In the genomic region with DNA sequence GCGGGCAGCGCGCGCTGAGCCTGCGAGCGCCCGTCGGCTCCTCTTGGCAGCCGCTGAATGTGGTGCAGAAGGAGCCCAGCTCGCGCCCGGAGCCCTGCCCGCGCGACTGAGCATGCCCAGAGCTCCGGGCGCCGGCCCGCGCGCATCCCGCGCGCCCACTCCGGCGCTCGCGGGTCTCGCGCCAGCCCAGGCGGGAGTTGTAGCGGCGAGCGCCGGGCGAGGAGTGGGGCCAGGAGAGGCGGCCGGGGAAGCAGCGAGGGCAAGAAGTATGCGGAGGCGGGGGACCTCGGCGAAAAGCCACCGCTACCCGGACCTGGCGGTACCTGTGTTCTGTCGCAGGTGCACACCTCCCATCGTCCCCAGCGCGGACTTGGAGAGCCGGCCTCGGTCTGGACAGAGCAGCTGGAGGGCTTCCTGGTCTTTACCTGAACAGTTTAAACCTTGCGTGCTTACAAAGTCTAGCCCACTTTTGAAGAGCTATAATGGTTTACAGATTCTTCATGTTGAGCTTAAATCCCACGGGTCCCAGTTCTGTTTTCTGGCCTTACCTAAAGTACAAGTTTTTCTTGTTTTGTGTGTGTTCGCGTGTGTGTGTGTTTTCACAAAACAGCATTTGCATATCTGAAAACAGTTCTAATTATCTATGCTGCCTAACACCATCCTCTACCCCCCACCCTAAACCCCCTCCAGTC, we compare ENCODE assay signal across 8 cellular contexts. TPM values are rescaled to one million over a fixed set of nuclear protein-coding genes. Genes with fewer than 3 reads are reported as not detected.
DNase-seq lines count a peak whose midpoint lies in the region; ATAC-seq, FAIRE-seq and TF ChIP-seq lines count a peak whose summit lies in the region.

DDAH1 (minus strand) TSS at position 61 of the 692 bp plus-strand sequence. CDS start 114 bp downstream, outside the sequence.

- no peaks in the 10 kb centered on the region for H3K9me3 Mint-ChIP-seq in activated CD4-positive, alpha-beta memory T cell treated with anti-CD3 and anti-CD28 coated beads, Interleukin-2, amount 10 ng/mL, durations not matched to agents 7 days and 5 days

- H3K27ac Mint-ChIP-seq in activated CD4-positive, alpha-beta memory T cell treated with anti-CD3 and anti-CD28 coated beads, Interleukin-2, amount 10 ng/mL, durations not matched to agents 7 days and 5 days = no peak within 1 kb of the TSS

- H3K4me3 Mint-ChIP-seq in activated CD4-positive, alpha-beta memory T cell treated with anti-CD3 and anti-CD28 coated beads, Interleukin-2, amount 10 ng/mL, durations not matched to agents 7 days and 5 days = peak within 1 kb of the TSS; percentile 24

- TF ChIP-seq POLR2A in H54 (IDR thresholded peaks at IDR 0.05; ENCODE audit: low read depth, low read length) (peak; percentile 40; the same call in 1 of the 2 replicates), upper lobe of left lung (IDR thresholded peaks at IDR 0.05) (peak in 3 of 4 donors; percentile 20 to 70 (median 51))

- TF ChIP-seq CTCF in fibroblast of pulmonary artery (IDR thresholded peaks at IDR 0.05; ENCODE audit: low read length, missing control alignments) (no peak), upper lobe of left lung (IDR thresholded peaks at IDR 0.05) (no peak)

- H3K27me3 ChIP-seq in muscle layer of colon (ENCODE audit: control insufficient read depth in 1 of 2, insufficient read depth in 2 of 2, low read length in 2 of 2) (no peaks in the 10 kb centered on the region), upper lobe of left lung (no peaks in the 10 kb centered on the region)

- DNase-seq in NCI-H2081 (lab: John Stamatoyannopoulos, UW) (peak; percentile 54 to 73), NCI-H2081 treated with DMSO at 0.1 percent for 48 hours (lab: John Stamatoyannopoulos, UW) (no peak), H54 (ENCODE audit: insufficient read length, low spot score) (peak; percentile 52), NCI-H1105 (lab: John Stamatoyannopoulos, UW) (peak; percentile 83), fibroblast of pulmonary artery (ENCODE audit: low read depth) (peak; percentile 68), upper lobe of left lung (peak; percentile 83 to 92)
- no peak for DNase-seq in activated CD4-positive, alpha-beta memory T cell treated with anti-CD3 and anti-CD28 coated beads, Interleukin-2, amount 10 ng/mL, durations not matched to agents 7 days and 5 days

- peaks cover 34% of the 10 kb centered on the region for H3K4me1 ChIP-seq in muscle layer of colon (ENCODE audit: insufficient read depth, low read length)
- H3K4me1 ChIP-seq in upper lobe of left lung = peaks cover 0 to 20% (median 8%) of the 10 kb centered on the region in 4 donors

- POLR2A ChIA-PET in activated CD4-positive, alpha-beta memory T cell treated with anti-CD3 and anti-CD28 coated beads, Interleukin-2, amount 10 ng/mL, durations not matched to agents 7 days and 5 days (lab: Charles Lee) = no interaction called here

- H3K36me3 ChIP-seq in muscle layer of colon (ENCODE audit: insufficient read depth, low read length) (no peaks in the 10 kb centered on the region), upper lobe of left lung (no peaks in the 10 kb centered on the region)

- peak; percentile 72 to 85 for ATAC-seq in upper lobe of left lung (ENCODE audit: low FRiP score in 2 of 2)

- CTCF ChIA-PET in activated CD4-positive, alpha-beta memory T cell treated with anti-CD3 and anti-CD28 coated beads, Interleukin-2, amount 10 ng/mL, durations not matched to agents 7 days and 5 days (lab: Charles Lee) = no interaction called here

- H3K4me1 Mint-ChIP-seq in activated CD4-positive, alpha-beta memory T cell treated with anti-CD3 and anti-CD28 coated beads, Interleukin-2, amount 10 ng/mL, durations not matched to agents 7 days and 5 days = peaks cover 6% of the 10 kb centered on the region

- WGBS in upper lobe of left lung, 2 donors = 5 to 9% methylated on average over 17 to 35 of the region's 56 CpGs

- H3K36me3 Mint-ChIP-seq in activated CD4-positive, alpha-beta memory T cell treated with anti-CD3 and anti-CD28 coated beads, Interleukin-2, amount 10 ng/mL, durations not matched to agents 7 days and 5 days (ENCODE audit: low read depth) = no peaks in the 10 kb centered on the region

- peak within 1 kb of the TSS; percentile 61 for H3K9ac ChIP-seq in muscle layer of colon (ENCODE audit: low read length)

- H3K4me3 ChIP-seq in fibroblast of pulmonary artery (replicated peaks; ENCODE audit: low read depth, low read length) (peak within 1 kb of the TSS; percentile 75), muscle layer of colon (ENCODE audit: low read depth in 1 of 2, low read length in 2 of 2) (peak within 1 kb of the TSS; percentile 67 to 79), upper lobe of left lung (peak within 1 kb of the TSS; percentile 47 to 79 (median 66))

- peaks cover 60% of the 10 kb centered on the region for H3K27me3 Mint-ChIP-seq in activated CD4-positive, alpha-beta memory T cell treated with anti-CD3 and anti-CD28 coated beads, Interleukin-2, amount 10 ng/mL, durations not matched to agents 7 days and 5 days

- TF ChIP-seq EP300 in upper lobe of left lung (IDR thresholded peaks at IDR 0.05) = no peak

- H3K9me3 ChIP-seq in muscle layer of colon (ENCODE audit: low read length) = no peaks in the 10 kb centered on the region
- H3K9me3 ChIP-seq in upper lobe of left lung = no peaks in the 10 kb centered on the region

- H3K27ac ChIP-seq in muscle layer of colon (ENCODE audit: low read depth, low read length) = peak within 1 kb of the TSS; percentile 66
- H3K27ac ChIP-seq in upper lobe of left lung = peak within 1 kb of the TSS; percentile 64 to 85 (median 82)

- FAIRE-seq in H54 (lab: Jason Lieb, UNC) = no peak

RNA-seq across cellular contexts. Expression of gene DDAH1, which starts in this region (rescaled TPM):
- not detected for total RNA-seq in activated CD4-positive, alpha-beta memory T cell treated with anti-CD3 and anti-CD28 coated beads, Interleukin-2, amount 10 ng/mL, durations not matched to agents 7 days and 5 days
- 10 to 100 TPM; 24.1 to 78.8 (median 52.6) TPM for total RNA-seq in upper lobe of left lung

Comparison
In these comparisons a context has a peak if more than half of its experiments do, and no peak if none do; other contexts are left out.
1. RNA of gene DDAH1 (total RNA-seq): 24.1 to 78.8 TPM in upper lobe of left lung; not detected in activated CD4-positive, alpha-beta memory T cell treated with anti-CD3 and anti-CD28 coated beads, Interleukin-2, amount 10 ng/mL, durations not matched to agents 7 days and 5 days; every median in the first group is over 10 times any median in the second.
2. DNase-seq: peak in NCI-H2081 (2 of 2), H54 (single experiment), NCI-H1105 (single experiment), fibroblast of pulmonary artery (single experiment) and upper lobe of left lung (2 of 2); none in NCI-H2081 treated with DMSO at 0.1 percent for 48 hours (single experiment) and activated CD4-positive, alpha-beta memory T cell treated with anti-CD3 and anti-CD28 coated beads, Interleukin-2, amount 10 ng/mL, durations not matched to agents 7 days and 5 days (single experiment).
3. Peak in every context shown above with its lines, with median percentiles within 50 percentile points of each other: H3K4me3 ChIP-seq.